In genomic region chr12:84128117-84128991, GRCh38 we compare ENCODE assay signal across 27 cellular contexts.
A peak's percentile ranks its signal among the peaks of the same experiment; 100 is the strongest.
DNase-seq lines count a peak whose midpoint lies in the region; ATAC-seq and TF ChIP-seq lines count a peak whose summit lies in the region.
"Had no signal": no experiment of that assay in that cellular context is flagged by ENCODE, and none has a peak within 500 bp of the region (broad histone marks: within the 10 kb centered on the region; RNA-seq: fewer than 3 reads in every experiment).

No MANE protein-coding gene starts in this region.

- H3K4me3 ChIP-seq in GM23338 (no peak overlapping the region), mesenchymal stem cell (ENCODE audit: insufficient read depth in 1 of 2, low read depth in 1 of 2, low read length in 2 of 2) (no peak overlapping the region)
- H3K4me3 ChIP-seq: lung, SJSA1, smooth muscle cell had no signal

- no peaks in the 10 kb centered on the region; the same call in 2 of the 3 replicates for H3K36me3 Mint-ChIP-seq in GM23338 (ENCODE audit: low read depth)
- H3K36me3 Mint-ChIP-seq: brain; CD8-positive, alpha-beta T cell; IgD-negative memory B cell had no signal

- 90% methylated on average over 25 of the region's 25 CpGs for WGBS in mesenchymal stem cell

- no peak for TF ChIP-seq CTCF in GM23338 (conservative IDR thresholded peaks at IDR 0.05; ENCODE audit: low read depth in 2 of 2)

- no peaks in the 10 kb centered on the region for H3K9me3 ChIP-seq in mesenchymal stem cell (ENCODE audit: control insufficient read depth, low read length)
- H3K9me3 ChIP-seq: SJSA1 had no signal

- H2BK15ac ChIP-seq in mesenchymal stem cell (ENCODE audit: low read depth, poor library complexity, severe bottlenecking): no peak overlapping the region

- DNase-seq in GM23338 (ENCODE audit: low spot score) (peak; percentile 16), M059J (ENCODE audit: low read depth) (peak; percentile 3), SK-MEL-5 (ENCODE audit: low read depth, low spot score) (peak; percentile 67), mesenchymal stem cell (no peak), retina (no peak), occipital lobe (lab: John Stamatoyannopoulos, UW) (no peak)
- DNase-seq in NK-92 treated with Interleukin-12 subunit alpha and Interleukin-12 subunit beta, amount 100 ng/mL, for 24 hours (lab: John Stamatoyannopoulos, UW): no peak
- DNase-seq: activated CD4-positive, alpha-beta T cell treated with anti-CD3 and anti-CD28 coated beads, Interleukin-2, amount 50 U/mL, for 48 hours; activated CD8-positive, alpha-beta memory T cell treated with anti-CD3 and anti-CD28 coated beads, Interleukin-2, amount 50 U/mL, for 48 hours; CD8-positive, alpha-beta T cell; DMS79; effector CD4-positive, alpha-beta T cell; foreskin melanocyte; hippocampal formation; NCI-H1105 treated with DMSO at 0.1 percent for 48 hours; NCI-H2171; NCI-H774; nucleus accumbens; PC-3; stimulated activated naive CD4-positive, alpha-beta T cell had no signal

- H2AK5ac ChIP-seq in mesenchymal stem cell (ENCODE audit: low read length, severe bottlenecking): no peak overlapping the region

- H3K23ac ChIP-seq in mesenchymal stem cell (ENCODE audit: low read length in 2 of 2): no peak overlapping the region

- peak overlapping the region in 1 of 2 experiments; percentile 57 for H2BK12ac ChIP-seq in mesenchymal stem cell (ENCODE audit: low read length in 2 of 2)

- no peaks in the 10 kb centered on the region for H3K27me3 Mint-ChIP-seq in GM23338 (ENCODE audit: insufficient read depth, low read depth, poor library complexity)
- H3K27me3 Mint-ChIP-seq: brain, IgD-negative memory B cell had no signal

- no peak overlapping the region for H4K8ac ChIP-seq in mesenchymal stem cell (ENCODE audit: low read length)

- no peaks in the 10 kb centered on the region for H4K20me1 ChIP-seq in GM23338 (replicated peaks; ENCODE audit: insufficient read depth)

- no peak overlapping the region for H3K9ac ChIP-seq in mesenchymal stem cell (ENCODE audit: low read length)

- H3K27ac ChIP-seq in GM23338 (ENCODE audit: low read depth): no peak overlapping the region
- no peak overlapping the region for H3K27ac ChIP-seq in mesenchymal stem cell (ENCODE audit: low read length, poor library complexity, severe bottlenecking)
- H3K27ac ChIP-seq: HL-60, SJSA1 had no signal

- H2BK5ac ChIP-seq in mesenchymal stem cell (ENCODE audit: low read depth, low read length, poor library complexity, severe bottlenecking): no peak overlapping the region

- H3K4me2 ChIP-seq in GM23338: no peak overlapping the region
- H3K4me2 ChIP-seq in mesenchymal stem cell (ENCODE audit: low read length, poor library complexity, severe bottlenecking): no peak overlapping the region
- H3K4me2 ChIP-seq: smooth muscle cell had no signal

- peak overlapping the region in 1 of 2 experiments; percentile 55 for H3K18ac ChIP-seq in mesenchymal stem cell (ENCODE audit: low read depth in 1 of 2, low read length in 2 of 2)

- H2BK120ac ChIP-seq in mesenchymal stem cell (ENCODE audit: low read depth, low read length): no peak overlapping the region

- H3K27ac Mint-ChIP-seq in GM23338: no peak overlapping the region
- H3K27ac Mint-ChIP-seq: brain; CD8-positive, alpha-beta T cell; IgD-negative memory B cell; T-helper 1 cell treated with Interleukin-12 subunit alpha and Interleukin-12 subunit beta and Interleukin-4 antibody, amounts not matched to agents 30 μg/mL and 1 μg/mL, for 36 hours had no signal

- H3K4me1 Mint-ChIP-seq in GM23338: no peaks in the 10 kb centered on the region
- H3K4me1 Mint-ChIP-seq: brain, IgD-negative memory B cell had no signal

- in situ Hi-C loops in SK-MEL-5 (cut with HindIII; ENCODE audit: low pct_unique_long_range_greater_than_20kb, low sequenced_read_pairs): no loop called here

- no peak overlapping the region for H3K14ac ChIP-seq in mesenchymal stem cell (ENCODE audit: low read length in 2 of 2)

- H2AFZ ChIP-seq in GM23338 (peak overlapping the region; percentile 70; the same call in 1 of the 2 replicates), mesenchymal stem cell (ENCODE audit: low read depth, low read length) (no peak overlapping the region)

- H3K36me3 ChIP-seq in GM23338 (ENCODE audit: insufficient read depth) (no peaks in the 10 kb centered on the region), mesenchymal stem cell (ENCODE audit: control insufficient read depth in 1 of 2, insufficient read depth in 2 of 2, low read depth in 1 of 2, low read length in 2 of 2) (no peaks in the 10 kb centered on the region)
- H3K36me3 ChIP-seq: SJSA1 had no signal

- H3K27me3 ChIP-seq in GM23338 (ENCODE audit: insufficient read depth) (no peaks in the 10 kb centered on the region), mesenchymal stem cell (ENCODE audit: control insufficient read depth in 1 of 2, insufficient read depth in 1 of 2, low read length in 2 of 2) (no peaks in the 10 kb centered on the region)
- H3K27me3 ChIP-seq: SJSA1 had no signal

- H3K4ac ChIP-seq in mesenchymal stem cell (ENCODE audit: low read depth in 1 of 2, low read length in 2 of 2): no peak overlapping the region

- H3F3A ChIP-seq in GM23338 (replicated peaks; ENCODE audit: low read depth): no peaks in the 10 kb centered on the region

- no peaks in the 10 kb centered on the region for H3K9me2 ChIP-seq in GM23338 (ENCODE audit: insufficient read depth)

- H4K91ac ChIP-seq in mesenchymal stem cell (ENCODE audit: low read length): peak overlapping the region; percentile 34

- no peaks in the 10 kb centered on the region for H3K79me1 ChIP-seq in mesenchymal stem cell (replicated peaks; ENCODE audit: low read length, poor library complexity, severe bottlenecking)

- ATAC-seq in GM23338: peak; percentile 63
- ATAC-seq: CD8-positive, alpha-beta T cell; PC-3 had no signal

- H3K4me1 ChIP-seq in GM23338 (ENCODE audit: insufficient read depth) (no peaks in the 10 kb centered on the region), mesenchymal stem cell (ENCODE audit: control insufficient read depth, insufficient read depth, low read depth, low read length) (no peaks in the 10 kb centered on the region)
- H3K4me1 ChIP-seq: SJSA1 had no signal

- H3K9me3 Mint-ChIP-seq in GM23338: no peaks in the 10 kb centered on the region
- H3K9me3 Mint-ChIP-seq: brain, IgD-negative memory B cell had no signal

- H3K4me3 Mint-ChIP-seq in GM23338: no peak overlapping the region
- H3K4me3 Mint-ChIP-seq: brain; CD8-positive, alpha-beta T cell; IgD-negative memory B cell; T-helper 1 cell treated with Interleukin-12 subunit alpha and Interleukin-12 subunit beta and Interleukin-4 antibody, amounts not matched to agents 30 μg/mL and 1 μg/mL, for 36 hours had no signal

- H3K79me2 ChIP-seq in GM23338 (replicated peaks; ENCODE audit: insufficient read depth): no peaks in the 10 kb centered on the region

TF ChIP-seq in GM23338, 12 proteins besides CTCF, POLR2A, EP300 and RAD21 (continues in another document):
- TF ChIP-seq REST (IDR thresholded peaks at IDR 0.05; ENCODE audit: unreplicated experiment): no peak

Comparison
In these comparisons a context has a peak if more than half of its experiments do, and no peak if none do; other contexts are left out.
1. DNase-seq: peak in GM23338 (single experiment), M059J (single experiment) and SK-MEL-5 (single experiment); none in mesenchymal stem cell (single experiment), retina (single experiment), occipital lobe (single experiment) and NK-92 treated with Interleukin-12 subunit alpha and Interleukin-12 subunit beta, amount 100 ng/mL, for 24 hours (single experiment).